Comparison of ENCODE assay signal across 8 cellular contexts in genomic region chr5:60844429-60844890, GRCh38. TPM values are rescaled to one million over a fixed set of nuclear protein-coding genes. Genes with fewer than 3 reads are reported as not detected.
DNase-seq lines count a peak whose midpoint lies in the region.

No MANE protein-coding gene starts in this region.

- H3K9me3 ChIP-seq in ectodermal cell (ENCODE audit: control insufficient read depth, low read length) (no peaks in the 10 kb centered on the region), neuron (ENCODE audit: low read length) (no peaks in the 10 kb centered on the region)

- H3K27ac ChIP-seq in ectodermal cell (ENCODE audit: insufficient read depth, low read depth, low read length, poor library complexity, severe bottlenecking) = no peak overlapping the region

- peak overlapping the region; percentile 100 for H2AFZ ChIP-seq in neuron (ENCODE audit: low read depth, low read length)

- H3K27me3 ChIP-seq in ectodermal cell (ENCODE audit: control insufficient read depth, insufficient read depth, low read length, poor library complexity, severe bottlenecking) (peaks cover 42% of the 10 kb centered on the region), neuron (ENCODE audit: insufficient read depth, low read length) (peaks cover 53% of the 10 kb centered on the region)

- peaks cover 5% of the 10 kb centered on the region for H3K4me1 ChIP-seq in ectodermal cell (ENCODE audit: control insufficient read depth, insufficient read depth, low read length)
- peaks cover 12% of the 10 kb centered on the region for H3K4me1 ChIP-seq in neuron (ENCODE audit: insufficient read depth, low read length)

- DNase-seq in G401 (ENCODE audit: low spot score) (peak; percentile 58), NCI-H748 treated with DMSO at 0.1 percent for 48 hours (lab: John Stamatoyannopoulos, UW) (peak; percentile 46), inferior parietal cortex (ENCODE audit: extremely low spot score) (no peak)
- DNase-seq in activated naive CD4-positive, alpha-beta T cell treated with Interleukin-2 at 50 U/mL for 16 hours = no peak
- DNase-seq in stimulated activated naive CD4-positive, alpha-beta T cell treated with Interleukin-2 at 50 U/mL for 16 hours (lab: John Stamatoyannopoulos, UW) = no peak
- DNase-seq in stimulated activated CD4-positive, alpha-beta T cell treated with anti-CD3 and anti-CD28 coated beads, Interleukin-4, amount 100 ng/mL, for 4 hours = no peak

- WGBS in ectodermal cell, 2 experiments = 1% methylated on average over 20 of the region's 20 CpGs

- H3K36me3 ChIP-seq in ectodermal cell (ENCODE audit: control insufficient read depth, insufficient read depth, low read length) (no peaks in the 10 kb centered on the region), neuron (ENCODE audit: insufficient read depth, low read length) (no peaks in the 10 kb centered on the region)

- in situ Hi-C loops in G401 (cut with HindIII; ENCODE audit: low sequenced_read_pairs) = no loop called here

- H3K4me3 ChIP-seq in ectodermal cell (ENCODE audit: insufficient read depth, low read depth, low read length) (peak overlapping the region; percentile 58), neuron (ENCODE audit: low read length) (peak overlapping the region; percentile 53)

RNA-seq across cellular contexts. Expression of gene ELOVL7, which starts 0.4 kb away (rescaled TPM):
- 34.8 and 37.3 TPM in 2 replicates for total RNA-seq in G401 (2014; rRNA removed; shearing (Covaris generic))
- polyA plus RNA-seq in ectodermal cell (2013, experiment 1 of 4) = 1.3 TPM
- polyA plus RNA-seq in ectodermal cell (2013, experiment 2 of 4) = 1.2 TPM
- 0.48 TPM for polyA plus RNA-seq in ectodermal cell (2013, experiment 3 of 4)
- polyA plus RNA-seq in ectodermal cell (2013, experiment 4 of 4) = 0.65 TPM

Comparison
In these comparisons a context has a peak if more than half of its experiments do, and no peak if none do; other contexts are left out.
1. DNase-seq: peak in G401 (single experiment) and NCI-H748 treated with DMSO at 0.1 percent for 48 hours (single experiment); none in inferior parietal cortex (single experiment), activated naive CD4-positive, alpha-beta T cell treated with Interleukin-2 at 50 U/mL for 16 hours (single experiment), stimulated activated naive CD4-positive, alpha-beta T cell treated with Interleukin-2 at 50 U/mL for 16 hours (single experiment) and stimulated activated CD4-positive, alpha-beta T cell treated with anti-CD3 and anti-CD28 coated beads, Interleukin-4, amount 100 ng/mL, for 4 hours (0 of 2).